Comparison of ENCODE assay signal across 8 cellular contexts in the genomic region with DNA sequence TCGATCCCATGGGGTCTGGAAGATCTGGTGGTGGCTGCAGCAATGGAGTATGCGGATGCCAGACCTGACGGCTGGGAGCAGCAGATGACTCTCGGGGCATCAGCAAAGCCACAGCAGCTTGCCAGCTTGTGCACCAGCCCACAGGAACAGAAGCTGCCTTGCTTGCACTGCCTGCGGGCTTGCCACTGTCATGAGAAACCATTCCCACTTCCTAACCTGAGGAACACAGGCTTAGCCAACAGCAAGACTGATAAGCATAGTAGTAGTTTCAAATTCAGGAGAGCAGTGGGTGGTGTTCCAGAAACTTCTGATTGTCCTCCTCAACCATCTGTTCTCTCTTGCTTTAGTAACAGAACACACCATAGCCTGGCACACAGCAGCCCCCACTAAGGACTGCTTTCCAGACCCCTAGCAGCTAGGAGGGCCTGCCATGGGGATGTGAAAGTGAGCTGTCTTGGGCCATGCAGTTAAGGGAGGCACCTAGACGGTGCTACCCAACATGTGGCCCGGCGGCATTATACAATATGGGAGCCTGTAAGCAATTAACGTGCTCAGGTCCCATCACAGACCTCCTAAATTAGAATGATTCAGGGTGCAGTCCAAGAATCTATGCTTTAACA. TPM values are rescaled to one million over a fixed set of nuclear protein-coding genes. Genes with fewer than 3 reads are reported as not detected.
A peak's percentile ranks its signal among the peaks of the same experiment; 100 is the strongest.
DNase-seq lines count a peak whose midpoint lies in the region; ATAC-seq and TF ChIP-seq lines count a peak whose summit lies in the region.

No MANE protein-coding gene starts in this region.

- TF ChIP-seq POLR2A in sigmoid colon (IDR thresholded peaks at IDR 0.05): no peak

- peak; percentile 73 for DNase-seq in G401 (ENCODE audit: low spot score)
- peak; percentile 36 for DNase-seq in RPMI8226
- DNase-seq in fibroblast of lung (ENCODE audit: low read depth in 2 of 2): no peak
- no peak for DNase-seq in sigmoid colon
- DNase-seq in SK-N-DZ (ENCODE audit: low spot score): no peak
- DNase-seq in NOMO-1 treated with DMSO at 0.1 percent for 48 hours (lab: John Stamatoyannopoulos, UW; ENCODE audit: unreplicated experiment): no peak

- H3K36me3 ChIP-seq in fibroblast of lung (ENCODE audit: control insufficient read depth, insufficient read depth, low read length) (peaks cover 7% of the 10 kb centered on the region), sigmoid colon (no peaks in the 10 kb centered on the region)

- TF ChIP-seq CTCF in fibroblast of lung (conservative IDR thresholded peaks at IDR 0.05 in 1 of 2, IDR thresholded peaks at IDR 0.05 in 1 of 2; ENCODE audit: low read depth in 1 of 2, low read length in 2 of 2) (no peak), sigmoid colon (IDR thresholded peaks at IDR 0.05) (no peak)

- peaks cover 5% of the 10 kb centered on the region for H4K20me1 ChIP-seq in fibroblast of lung (ENCODE audit: control insufficient read depth, extremely low read depth, insufficient read depth, low read length)

- ATAC-seq in GM21390 (IDR thresholded peaks at IDR 0.05; ENCODE audit: unreplicated experiment) (no peak), HG03196 (IDR thresholded peaks at IDR 0.05; ENCODE audit: unreplicated experiment) (no peak)

- H3K27me3 ChIP-seq in fibroblast of lung (ENCODE audit: control insufficient read depth, insufficient read depth, low read length): no peaks in the 10 kb centered on the region
- no peaks in the 10 kb centered on the region for H3K27me3 ChIP-seq in sigmoid colon

- in situ Hi-C loops in G401 (cut with HindIII; ENCODE audit: low sequenced_read_pairs): no loop called here

- H3K9me3 ChIP-seq in fibroblast of lung (ENCODE audit: control insufficient read depth, insufficient read depth, low read depth, low read length) (no peaks in the 10 kb centered on the region), sigmoid colon (no peaks in the 10 kb centered on the region)

- WGBS in sigmoid colon, 2 donors: 78% methylated on average over 9 of the region's 9 CpGs

- no peak for TF ChIP-seq EP300 in sigmoid colon (IDR thresholded peaks at IDR 0.05)

- peak overlapping the region; percentile 49 for H3K4me2 ChIP-seq in fibroblast of lung (ENCODE audit: extremely low read depth, insufficient read depth, low read length)

- H2AFZ ChIP-seq in fibroblast of lung (ENCODE audit: low read length): no peak overlapping the region

- peaks cover 99% of the 10 kb centered on the region for H3K79me2 ChIP-seq in fibroblast of lung (ENCODE audit: control insufficient read depth, insufficient read depth, low read length)

- H3K4me1 ChIP-seq in fibroblast of lung (ENCODE audit: control insufficient read depth, extremely low read depth, insufficient read depth, low read length): peaks cover 26% of the 10 kb centered on the region
- peaks cover 0 to 92% (median 78%) of the 10 kb centered on the region in 4 donors for H3K4me1 ChIP-seq in sigmoid colon

- peak overlapping the region; percentile 95 for H3K27ac ChIP-seq in fibroblast of lung (ENCODE audit: insufficient read depth, low read length)
- peak overlapping the region; percentile 50 to 97 (median 96) for H3K27ac ChIP-seq in sigmoid colon

- intact Hi-C loops in sigmoid colon (cut with DNase I): no loop called here

- no peak overlapping the region for H3K4me3 ChIP-seq in fibroblast of lung (replicated peaks in 1 of 4; ENCODE audit: control extremely low read depth in 1 of 4, insufficient read depth in 1 of 4, low read depth in 3 of 4, low read length in 4 of 4)
- no peak overlapping the region for H3K4me3 ChIP-seq in sigmoid colon

- H3K9ac ChIP-seq in fibroblast of lung (ENCODE audit: insufficient read depth, low read length): no peak overlapping the region

RNA-seq across cellular contexts. Expression of a gene that starts 7.3 kb away (rescaled TPM):
- total RNA-seq in G401 (2014; rRNA removed; shearing (Covaris generic)): 99.7 and 111 TPM in 2 replicates
- total RNA-seq in fibroblast of lung: 83.7 and 124 TPM in 2 replicates
- polyA plus RNA-seq in fibroblast of lung: 206 and 308 TPM in 2 replicates
- polyA plus RNA-seq in fibroblast of lung (2012): 724 and 1,112 TPM in 2 replicates
- 182 and 357 TPM in 2 replicates for polyA minus RNA-seq in fibroblast of lung (ENCODE audit: low replicate concordance)
- 100 to 1,000 TPM in 1 of 4 donors, 10 to 100 TPM in 3; 63.2 to 109 (median 75.7) TPM for total RNA-seq in sigmoid colon
- 100 to 1,000 TPM; 170 to 323 (median 199) TPM for polyA plus RNA-seq in sigmoid colon
- 1.2 and 1.7 TPM in 2 replicates for polyA plus RNA-seq in SK-N-DZ (2014; cell fraction: cytosol; rRNA removed)
- 0.92 and 1.2 TPM in 2 replicates for polyA plus RNA-seq in SK-N-DZ (2014; cell fraction: nucleus; rRNA removed)

Comparison
In these comparisons a context has a peak if more than half of its experiments do, and no peak if none do; other contexts are left out.
1. DNase-seq: peak in G401 (single experiment) and RPMI8226 (single experiment); none in fibroblast of lung (0 of 2), sigmoid colon (single experiment), SK-N-DZ (single experiment) and NOMO-1 treated with DMSO at 0.1 percent for 48 hours (single experiment).